10 cellular contexts compared by ENCODE assay signal in the genomic region with DNA sequence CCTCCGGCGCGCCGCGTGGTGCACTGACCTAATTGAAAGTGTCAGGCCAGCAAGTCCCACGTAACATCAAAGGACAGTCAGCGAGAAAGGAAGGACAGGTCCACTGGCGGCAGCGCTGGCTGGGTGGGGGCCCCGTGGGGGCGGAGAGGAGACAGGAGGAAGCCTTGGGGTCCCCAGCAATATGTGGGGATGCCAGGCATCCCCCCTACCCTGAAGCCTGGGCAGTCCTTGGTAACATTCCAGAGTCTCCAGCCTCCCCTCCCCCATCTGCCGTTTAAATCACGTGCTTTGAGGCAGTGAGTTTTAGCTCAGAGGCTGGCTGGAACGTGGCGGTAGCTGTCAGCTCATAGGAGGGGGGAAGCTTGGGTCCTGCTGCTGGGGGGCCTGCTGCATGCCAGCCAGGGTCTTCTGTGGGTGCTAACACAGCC.
DNase-seq lines count a peak whose midpoint lies in the region; ATAC-seq and TF ChIP-seq lines count a peak whose summit lies in the region.
"Had no signal": no experiment of that assay in that cellular context is flagged by ENCODE, and none has a peak within 500 bp of the region (broad histone marks: within the 10 kb centered on the region; RNA-seq: fewer than 3 reads in every experiment).

No MANE protein-coding gene starts in this region.

- DNase-seq in natural killer cell treated with Interleukin-12 subunit alpha and Interleukin-12 subunit beta and Interleukin-15 and Interleukin-18, amount 100 ng/mL, for 72 hours (ENCODE audit: low spot score), result peak; percentile 16
- DNase-seq in natural killer cell, result no peak
- peak in 32 of 42 donors; percentile 32 to 83 (median 61) for DNase-seq in head of caudate nucleus
- DNase-seq in activated CD8-positive, alpha-beta memory T cell treated with anti-CD3 and anti-CD28 coated beads, Interleukin-2, amount 10 ng/mL, durations not matched to agents 7 days and 5 days, result no peak
- DNase-seq: activated gamma-delta T cell, MG63 had no signal

- peaks cover 51% of the 10 kb centered on the region for H3K4me1 ChIP-seq in muscle layer of colon (ENCODE audit: insufficient read depth, low read length)

- H3K9me3 Mint-ChIP-seq in natural killer cell treated with Interleukin-12 subunit alpha and Interleukin-12 subunit beta and Interleukin-15 and Interleukin-18, amount 100 ng/mL, for 72 hours, result no peaks in the 10 kb centered on the region
- H3K9me3 Mint-ChIP-seq in natural killer cell, result no peaks in the 10 kb centered on the region
- no peaks in the 10 kb centered on the region for H3K9me3 Mint-ChIP-seq in activated CD8-positive, alpha-beta memory T cell treated with anti-CD3 and anti-CD28 coated beads, Interleukin-2, amount 10 ng/mL, durations not matched to agents 7 days and 5 days (ENCODE audit: low read depth)

- peak overlapping the region; percentile 14 to 42 for H3K4me3 ChIP-seq in muscle layer of colon (ENCODE audit: low read depth in 1 of 2, low read length in 2 of 2)
- H3K4me3 ChIP-seq: MG63 had no signal

- CTCF ChIA-PET in activated CD8-positive, alpha-beta memory T cell treated with anti-CD3 and anti-CD28 coated beads, Interleukin-2, amount 10 ng/mL, durations not matched to agents 7 days and 5 days (lab: Charles Lee), result no interaction called here

- H3K27ac Mint-ChIP-seq in natural killer cell treated with Interleukin-12 subunit alpha and Interleukin-12 subunit beta and Interleukin-15 and Interleukin-18, amount 100 ng/mL, for 72 hours, result no peak overlapping the region
- peak overlapping the region in 1 of 2 donors; percentile 36 for H3K27ac Mint-ChIP-seq in natural killer cell
- H3K27ac Mint-ChIP-seq in activated CD8-positive, alpha-beta memory T cell treated with anti-CD3 and anti-CD28 coated beads, Interleukin-2, amount 10 ng/mL, durations not matched to agents 7 days and 5 days, result no peak overlapping the region

- no peaks in the 10 kb centered on the region for H3K27me3 ChIP-seq in muscle layer of colon (ENCODE audit: control insufficient read depth in 1 of 2, insufficient read depth in 2 of 2, low read length in 2 of 2)
- H3K27me3 ChIP-seq: MG63 had no signal

- no peak for TF ChIP-seq CTCF in natural killer cell (IDR thresholded peaks at IDR 0.05)

- H3K4me3 Mint-ChIP-seq in natural killer cell treated with Interleukin-12 subunit alpha and Interleukin-12 subunit beta and Interleukin-15 and Interleukin-18, amount 100 ng/mL, for 72 hours, result no peak overlapping the region
- H3K4me3 Mint-ChIP-seq in natural killer cell, result no peak overlapping the region
- no peak overlapping the region for H3K4me3 Mint-ChIP-seq in activated CD8-positive, alpha-beta memory T cell treated with anti-CD3 and anti-CD28 coated beads, Interleukin-2, amount 10 ng/mL, durations not matched to agents 7 days and 5 days

- intact Hi-C loops in natural killer cell (cut with micrococcal nuclease), result no loop called here
- intact Hi-C loops in head of caudate nucleus (cut with DNase I), result loop anchor here (10.0 kb wide), 1 partner anchor 101 kb away; no protein-coding TSS in a partner anchor

- peak overlapping the region; percentile 83 for H3K27ac ChIP-seq in muscle layer of colon (ENCODE audit: low read depth, low read length)

- ATAC-seq in natural killer cell treated with Interleukin-12 subunit alpha and Interleukin-12 subunit beta and Interleukin-15 and Interleukin-18, amount 100 ng/mL, for 72 hours, result no peak
- ATAC-seq in natural killer cell (no peak), GM18502 (IDR thresholded peaks at IDR 0.05; ENCODE audit: poor library complexity, unreplicated experiment) (no peak), HG03280 (IDR thresholded peaks at IDR 0.05; ENCODE audit: unreplicated experiment) (no peak), HG03571 (IDR thresholded peaks at IDR 0.05; ENCODE audit: unreplicated experiment) (no peak)
- no peak for ATAC-seq in activated CD8-positive, alpha-beta memory T cell treated with anti-CD3 and anti-CD28 coated beads, Interleukin-2, amount 10 ng/mL, durations not matched to agents 7 days and 5 days

- H3K36me3 ChIP-seq in muscle layer of colon (ENCODE audit: insufficient read depth, low read length), result peaks cover 5% of the 10 kb centered on the region
- H3K36me3 ChIP-seq: MG63 had no signal

- H3K4me1 Mint-ChIP-seq in natural killer cell treated with Interleukin-12 subunit alpha and Interleukin-12 subunit beta and Interleukin-15 and Interleukin-18, amount 100 ng/mL, for 72 hours (ENCODE audit: low read depth in 2 of 2), result no peaks in the 10 kb centered on the region
- H3K4me1 Mint-ChIP-seq in natural killer cell, result no peaks in the 10 kb centered on the region
- H3K4me1 Mint-ChIP-seq in activated CD8-positive, alpha-beta memory T cell treated with anti-CD3 and anti-CD28 coated beads, Interleukin-2, amount 10 ng/mL, durations not matched to agents 7 days and 5 days, result no peaks in the 10 kb centered on the region

- peak overlapping the region; percentile 21 for H3K9ac ChIP-seq in muscle layer of colon (ENCODE audit: low read length)

- no peaks in the 10 kb centered on the region for H3K27me3 Mint-ChIP-seq in natural killer cell treated with Interleukin-12 subunit alpha and Interleukin-12 subunit beta and Interleukin-15 and Interleukin-18, amount 100 ng/mL, for 72 hours
- H3K27me3 Mint-ChIP-seq in natural killer cell (ENCODE audit: low read depth in 2 of 2), result no peaks in the 10 kb centered on the region
- no peaks in the 10 kb centered on the region for H3K27me3 Mint-ChIP-seq in activated CD8-positive, alpha-beta memory T cell treated with anti-CD3 and anti-CD28 coated beads, Interleukin-2, amount 10 ng/mL, durations not matched to agents 7 days and 5 days

- no peaks in the 10 kb centered on the region for H3K9me3 ChIP-seq in muscle layer of colon (ENCODE audit: low read length)
- H3K9me3 ChIP-seq: MG63 had no signal

- H3K36me3 Mint-ChIP-seq in natural killer cell treated with Interleukin-12 subunit alpha and Interleukin-12 subunit beta and Interleukin-15 and Interleukin-18, amount 100 ng/mL, for 72 hours, result no peaks in the 10 kb centered on the region
- H3K36me3 Mint-ChIP-seq in natural killer cell, result no peaks in the 10 kb centered on the region
- H3K36me3 Mint-ChIP-seq in activated CD8-positive, alpha-beta memory T cell treated with anti-CD3 and anti-CD28 coated beads, Interleukin-2, amount 10 ng/mL, durations not matched to agents 7 days and 5 days, result no peaks in the 10 kb centered on the region

Comparison
In these comparisons a context has a peak if more than half of its experiments do, and no peak if none do; other contexts are left out.
1. DNase-seq: peak in natural killer cell treated with Interleukin-12 subunit alpha and Interleukin-12 subunit beta and Interleukin-15 and Interleukin-18, amount 100 ng/mL, for 72 hours (single experiment) and head of caudate nucleus (32 of 42); none in natural killer cell (single experiment) and activated CD8-positive, alpha-beta memory T cell treated with anti-CD3 and anti-CD28 coated beads, Interleukin-2, amount 10 ng/mL, durations not matched to agents 7 days and 5 days (single experiment).